8 cellular contexts compared by ENCODE assay signal in genomic region chr22:20116951-20117645, GRCh38. TPM values are rescaled to one million over a fixed set of nuclear protein-coding genes. Genes with fewer than 3 reads are reported as not detected.
DNase-seq lines count a peak whose midpoint lies in the region; ATAC-seq and TF ChIP-seq lines count a peak whose summit lies in the region.

Gene TRMT2A (minus strand): TSS chr22:20117226. CDS start chr22:20116906, 320 bp downstream.

- H3K27me3 ChIP-seq in mucosa of rectum (ENCODE audit: control insufficient read depth in 2 of 2, insufficient read depth in 2 of 2, low read length in 2 of 2), result no peaks in the 10 kb centered on the region

- DNase-seq in DMS 273 treated with DMSO at 0.1 percent for 48 hours (lab: John Stamatoyannopoulos, UW), result peak; percentile 84
- peak; percentile 100 for DNase-seq in OCI-M1 (lab: John Stamatoyannopoulos, UW)
- DNase-seq in activated T-cell treated with anti-CD3 and anti-CD28 coated beads for 4 hours, result peak; percentile 94
- DNase-seq in epithelial cell of proximal tubule (ENCODE audit: low read depth), result peak; percentile 60
- peak; percentile 97 for DNase-seq in stimulated activated CD8-positive, alpha-beta memory T cell treated with anti-CD3 and anti-CD28 coated beads, Interleukin-4, amount 100 ng/mL, for 48 hours

- peak within 1 kb of the TSS; percentile 71 to 85 for H3K9ac ChIP-seq in mucosa of rectum (ENCODE audit: low read depth in 1 of 2, low read length in 2 of 2)

- no peaks in the 10 kb centered on the region for H3K9me3 Mint-ChIP-seq in IgD-negative memory B cell

- H3K27ac Mint-ChIP-seq in IgD-negative memory B cell, result peak within 1 kb of the TSS; percentile 79 to 97 (median 91)

- TF ChIP-seq CTCF in epithelial cell of proximal tubule (conservative IDR thresholded peaks at IDR 0.05; ENCODE audit: low read depth, low read length), result peak; percentile 5

- H3K4me1 Mint-ChIP-seq in IgD-negative memory B cell, result peaks cover 0 to 15% (median 14%) of the 10 kb centered on the region in 3 donors

- no peaks in the 10 kb centered on the region for H3K36me3 Mint-ChIP-seq in IgD-negative memory B cell

- peak within 1 kb of the TSS; percentile 70 to 78 for H3K27ac ChIP-seq in mucosa of rectum (ENCODE audit: low read depth in 2 of 2, low read length in 2 of 2)

- H3K4me3 ChIP-seq in epithelial cell of proximal tubule (ENCODE audit: low read depth, low read length) (peak within 1 kb of the TSS; percentile 95), mucosa of rectum (ENCODE audit: low read length in 2 of 2) (peak within 1 kb of the TSS; percentile 81 to 86)

- no peaks in the 10 kb centered on the region for H3K9me3 ChIP-seq in mucosa of rectum (ENCODE audit: control insufficient read depth in 2 of 2, low read length in 2 of 2)

- peaks cover 12 to 30% of the 10 kb centered on the region in 2 donors for H3K36me3 ChIP-seq in mucosa of rectum (ENCODE audit: control insufficient read depth in 2 of 2, insufficient read depth in 2 of 2, low read length in 2 of 2)

- H3K27me3 Mint-ChIP-seq in IgD-negative memory B cell, result no peaks in the 10 kb centered on the region

- ATAC-seq in GM21528 (IDR thresholded peaks at IDR 0.05; ENCODE audit: low FRiP score, unreplicated experiment), result peak; percentile 69

- peak within 1 kb of the TSS; percentile 90 to 96 (median 92) for H3K4me3 Mint-ChIP-seq in IgD-negative memory B cell

- H3K4me1 ChIP-seq in mucosa of rectum (ENCODE audit: control insufficient read depth in 2 of 2, insufficient read depth in 2 of 2, low read length in 2 of 2), result peaks cover 11 to 23% of the 10 kb centered on the region in 2 donors

RNA-seq across cellular contexts. Expression of gene TRMT2A, which starts in this region (rescaled TPM):
- polyA plus RNA-seq in IgD-negative memory B cell, result 33.7 TPM
- 21.3 and 52.7 TPM in 2 replicates for total RNA-seq in epithelial cell of proximal tubule

Comparison
In these comparisons a context has a peak if more than half of its experiments do, and no peak if none do; other contexts are left out.
1. Peak in every context shown above with its lines: DNase-seq, ATAC-seq, H3K4me3 ChIP-seq and H3K27ac ChIP-seq.